21 cellular contexts compared by ENCODE assay signal in genomic region chr5:96258692-96259091, GRCh38.
A peak's percentile ranks its signal among the peaks of the same experiment; 100 is the strongest.
DNase-seq lines count a peak whose midpoint lies in the region; ATAC-seq and TF ChIP-seq lines count a peak whose summit lies in the region.
"Had no signal": no experiment of that assay in that cellular context is flagged by ENCODE, and none has a peak within 500 bp of the region (broad histone marks: within the 10 kb centered on the region; RNA-seq: fewer than 3 reads in every experiment).

No MANE protein-coding gene starts in this region.

- H3K9ac ChIP-seq in mammary epithelial cell (ENCODE audit: insufficient read depth, low read length) (no peak overlapping the region), mesenchymal stem cell (ENCODE audit: low read length) (peak overlapping the region; percentile 44)
- H3K9ac ChIP-seq: parathyroid adenoma had no signal

- H2BK15ac ChIP-seq in mesenchymal stem cell (ENCODE audit: low read depth, poor library complexity, severe bottlenecking): no peak overlapping the region

- dilution Hi-C loops in mammary epithelial cell (cut with HindIII; ENCODE audit: low sequenced_read_pairs): loop anchor here (5.0 to 10.0 kb wide), 2 partner anchors 106 to 304 kb away; no protein-coding TSS in a partner anchor

- no peak for ATAC-seq in HG03097 (IDR thresholded peaks at IDR 0.05; ENCODE audit: low FRiP score, unreplicated experiment)

- DNase-seq in CD14-positive monocyte (ENCODE audit: low spot score) (no peak), LHCN-M2 (ENCODE audit: low read depth) (peak; percentile 24), mammary epithelial cell (no peak), mesenchymal stem cell (no peak), NCI-H128 (lab: John Stamatoyannopoulos, UW; ENCODE audit: unreplicated experiment) (no peak), SK-N-DZ (ENCODE audit: low spot score) (no peak)
- no peak for DNase-seq in activated T-helper 1 cell treated with anti-CD3 and anti-CD28 coated beads, Interleukin-12 subunit alpha, Interleukin-12 subunit beta, Interleukin-2, Interleukin-4 antibody, amounts not matched to agents 30 ng/mL and 10 ng/mL and 1 ng/mL, durations not matched to agents 14 hours and 24 hours and 36 hours (ENCODE audit: low spot score)
- DNase-seq: activated CD4-positive, alpha-beta T cell treated with anti-CD3 and anti-CD28 coated beads for 1 hour; activated CD8-positive, alpha-beta memory T cell treated with anti-CD3 and anti-CD28 coated beads for 24 hours; naive thymus-derived CD4-positive, alpha-beta T cell; NCI-H1930; NCI-H2227 treated with DMSO at 0.1 percent for 48 hours; NCI-H748 treated with DMSO at 0.1 percent for 48 hours; right cardiac atrium; Right ventricle myocardium superior; stimulated activated CD8-positive, alpha-beta memory T cell treated with anti-CD3 and anti-CD28 coated beads, Interleukin-4, amount 100 ng/mL, for 48 hours; uterus had no signal

- H3K36me3 ChIP-seq in mammary epithelial cell (ENCODE audit: insufficient read depth, low read length) (no peaks in the 10 kb centered on the region), mesenchymal stem cell (ENCODE audit: control insufficient read depth in 1 of 2, insufficient read depth in 2 of 2, low read depth in 1 of 2, low read length in 2 of 2) (no peaks in the 10 kb centered on the region)
- H3K36me3 ChIP-seq: HAP-1, uterus had no signal

- no peak overlapping the region for H4K8ac ChIP-seq in mesenchymal stem cell (ENCODE audit: low read length)

- no peak overlapping the region for H4K91ac ChIP-seq in mesenchymal stem cell (ENCODE audit: low read length)

- in situ Hi-C loops in mammary epithelial cell (cut with MboI; ENCODE audit: low sequenced_read_pairs in 2 of 2): no loop called here

- no peak for TF ChIP-seq CTCF in CD14-positive monocyte (IDR thresholded peaks at IDR 0.05)
- no peak for TF ChIP-seq CTCF in mammary epithelial cell (conservative IDR thresholded peaks at IDR 0.05 in 1 of 2, IDR thresholded peaks at IDR 0.05 in 1 of 2; ENCODE audit: extremely low read depth in 1 of 2, insufficient read depth in 1 of 2, low read depth in 1 of 2, low read length in 2 of 2)

- no TSS peak for BruUV-seq in mammary epithelial cell (replicated peaks; lab: Mats Ljungman, UMichigan)

- H2AK5ac ChIP-seq in mesenchymal stem cell (ENCODE audit: low read length, severe bottlenecking): no peak overlapping the region

- H2BK5ac ChIP-seq in mesenchymal stem cell (ENCODE audit: low read depth, low read length, poor library complexity, severe bottlenecking): no peak overlapping the region

- H3K4me2 ChIP-seq in mammary epithelial cell (ENCODE audit: insufficient read depth, low read depth, low read length) (peak overlapping the region; percentile 58), mesenchymal stem cell (ENCODE audit: low read length, poor library complexity, severe bottlenecking) (no peak overlapping the region)

- H3K14ac ChIP-seq in mesenchymal stem cell (ENCODE audit: low read length in 2 of 2): no peak overlapping the region

- H3K4ac ChIP-seq in mesenchymal stem cell (ENCODE audit: low read depth in 1 of 2, low read length in 2 of 2): no peak overlapping the region

- H3K27me3 ChIP-seq in mammary epithelial cell (ENCODE audit: insufficient read depth, low read length) (no peaks in the 10 kb centered on the region), mesenchymal stem cell (ENCODE audit: control insufficient read depth in 1 of 2, insufficient read depth in 1 of 2, low read length in 2 of 2) (no peaks in the 10 kb centered on the region)
- H3K27me3 ChIP-seq: uterus had no signal

- no peak overlapping the region for H3K23ac ChIP-seq in mesenchymal stem cell (ENCODE audit: low read length in 2 of 2)

- peaks cover 0 to 6% (median 2%) of the 10 kb centered on the region in 7 donors for H3K9me3 Mint-ChIP-seq in CD14-positive monocyte
- no peaks in the 10 kb centered on the region for H3K9me3 Mint-ChIP-seq in activated T-helper 1 cell treated with anti-CD3 and anti-CD28 coated beads, Interleukin-12 subunit alpha, Interleukin-12 subunit beta, Interleukin-2, Interleukin-4 antibody, amounts not matched to agents 30 ng/mL and 10 ng/mL and 1 ng/mL, durations not matched to agents 14 hours and 24 hours and 36 hours
- H3K9me3 Mint-ChIP-seq: activated naive CD4-positive, alpha-beta T cell treated with anti-CD3 and anti-CD28 coated beads, Interleukin-2, amount 50 U/mL, for 24 hours; naive thymus-derived CD4-positive, alpha-beta T cell had no signal

- H3K4me3 Mint-ChIP-seq in CD14-positive monocyte: no peak overlapping the region
- H3K4me3 Mint-ChIP-seq in activated T-helper 1 cell treated with anti-CD3 and anti-CD28 coated beads, Interleukin-12 subunit alpha, Interleukin-12 subunit beta, Interleukin-2, Interleukin-4 antibody, amounts not matched to agents 30 ng/mL and 10 ng/mL and 1 ng/mL, durations not matched to agents 14 hours and 24 hours and 36 hours: no peak overlapping the region
- H3K4me3 Mint-ChIP-seq: activated naive CD4-positive, alpha-beta T cell treated with anti-CD3 and anti-CD28 coated beads, Interleukin-2, amount 50 U/mL, for 24 hours; naive thymus-derived CD4-positive, alpha-beta T cell had no signal

- no peaks in the 10 kb centered on the region for H3K79me1 ChIP-seq in mesenchymal stem cell (replicated peaks; ENCODE audit: low read length, poor library complexity, severe bottlenecking)

- peaks cover 0 to 2% (median 0%) of the 10 kb centered on the region in 3 donors for H3K27me3 Mint-ChIP-seq in CD14-positive monocyte (ENCODE audit: low read depth in 3 of 3)
- H3K27me3 Mint-ChIP-seq in activated T-helper 1 cell treated with anti-CD3 and anti-CD28 coated beads, Interleukin-12 subunit alpha, Interleukin-12 subunit beta, Interleukin-2, Interleukin-4 antibody, amounts not matched to agents 30 ng/mL and 10 ng/mL and 1 ng/mL, durations not matched to agents 14 hours and 24 hours and 36 hours (ENCODE audit: insufficient read depth): no peaks in the 10 kb centered on the region

- CTCF ChIA-PET in mammary epithelial cell (lab: Charles Lee; ENCODE audit: low non-redundant PET): interaction anchor here (0.6 kb wide), 1 partner anchor 228 kb away, joined by 5 read pairs; no protein-coding TSS in a partner anchor

- no peaks in the 10 kb centered on the region for H4K20me1 ChIP-seq in mammary epithelial cell (ENCODE audit: insufficient read depth, low read length)

- H3K79me2 ChIP-seq in mammary epithelial cell (ENCODE audit: insufficient read depth, low read length): no peaks in the 10 kb centered on the region
- H3K79me2 ChIP-seq: parathyroid adenoma had no signal

- H3K4me1 ChIP-seq in mammary epithelial cell (ENCODE audit: insufficient read depth, low read length): peaks cover 55% of the 10 kb centered on the region
- no peaks in the 10 kb centered on the region for H3K4me1 ChIP-seq in mesenchymal stem cell (ENCODE audit: control insufficient read depth, insufficient read depth, low read depth, low read length)
- H3K4me1 ChIP-seq: parathyroid adenoma, uterus had no signal

- no peak overlapping the region for H2BK120ac ChIP-seq in mesenchymal stem cell (ENCODE audit: low read depth, low read length)

- H3K4me3 ChIP-seq in mammary epithelial cell (replicated peaks in 1 of 3; ENCODE audit: insufficient read depth in 1 of 3, low read depth in 2 of 3, low read length in 3 of 3): no peak overlapping the region
- H3K4me3 ChIP-seq in mesenchymal stem cell (ENCODE audit: insufficient read depth in 1 of 2, low read depth in 1 of 2, low read length in 2 of 2): no peak overlapping the region
- H3K4me3 ChIP-seq: HAP-1, uterus had no signal

- no peaks in the 10 kb centered on the region for H3K36me3 Mint-ChIP-seq in CD14-positive monocyte
- no peaks in the 10 kb centered on the region for H3K36me3 Mint-ChIP-seq in activated T-helper 1 cell treated with anti-CD3 and anti-CD28 coated beads, Interleukin-12 subunit alpha, Interleukin-12 subunit beta, Interleukin-2, Interleukin-4 antibody, amounts not matched to agents 30 ng/mL and 10 ng/mL and 1 ng/mL, durations not matched to agents 14 hours and 24 hours and 36 hours (ENCODE audit: low read depth)
- H3K36me3 Mint-ChIP-seq: activated naive CD4-positive, alpha-beta T cell treated with anti-CD3 and anti-CD28 coated beads, Interleukin-2, amount 50 U/mL, for 24 hours had no signal

- peaks cover 33% of the 10 kb centered on the region for H3K4me1 Mint-ChIP-seq in CD14-positive monocyte
- H3K4me1 Mint-ChIP-seq in activated T-helper 1 cell treated with anti-CD3 and anti-CD28 coated beads, Interleukin-12 subunit alpha, Interleukin-12 subunit beta, Interleukin-2, Interleukin-4 antibody, amounts not matched to agents 30 ng/mL and 10 ng/mL and 1 ng/mL, durations not matched to agents 14 hours and 24 hours and 36 hours (ENCODE audit: low read depth): peaks cover 15% of the 10 kb centered on the region
- H3K4me1 Mint-ChIP-seq: activated naive CD4-positive, alpha-beta T cell treated with anti-CD3 and anti-CD28 coated beads, Interleukin-2, amount 50 U/mL, for 24 hours had no signal

- H3K9me3 ChIP-seq in mammary epithelial cell (replicated peaks; ENCODE audit: insufficient read depth, low read length) (no peaks in the 10 kb centered on the region), mesenchymal stem cell (ENCODE audit: control insufficient read depth, low read length) (no peaks in the 10 kb centered on the region)
- H3K9me3 ChIP-seq: HAP-1, uterus had no signal

- H3K27ac ChIP-seq in mammary epithelial cell (ENCODE audit: insufficient read depth, low read depth, low read length): peak overlapping the region; percentile 65
- no peak overlapping the region for H3K27ac ChIP-seq in mesenchymal stem cell (ENCODE audit: low read length, poor library complexity, severe bottlenecking)
- H3K27ac ChIP-seq: parathyroid adenoma, uterus had no signal

- peak overlapping the region in 6 of 7 donors; percentile 49 to 86 (median 76) for H3K27ac Mint-ChIP-seq in CD14-positive monocyte
- no peak overlapping the region for H3K27ac Mint-ChIP-seq in activated T-helper 1 cell treated with anti-CD3 and anti-CD28 coated beads, Interleukin-12 subunit alpha, Interleukin-12 subunit beta, Interleukin-2, Interleukin-4 antibody, amounts not matched to agents 30 ng/mL and 10 ng/mL and 1 ng/mL, durations not matched to agents 14 hours and 24 hours and 36 hours
- H3K27ac Mint-ChIP-seq: activated naive CD4-positive, alpha-beta T cell treated with anti-CD3 and anti-CD28 coated beads, Interleukin-2, amount 50 U/mL, for 24 hours; naive thymus-derived CD4-positive, alpha-beta T cell had no signal

- H3K18ac ChIP-seq in mesenchymal stem cell (ENCODE audit: low read depth in 1 of 2, low read length in 2 of 2): no peak overlapping the region

- intact Hi-C loops in CD14-positive monocyte (cut with micrococcal nuclease) (no loop called here), mammary epithelial cell (cut with micrococcal nuclease) (no loop called here)
- intact Hi-C loops in activated T-helper 1 cell treated with anti-CD3 and anti-CD28 coated beads, Interleukin-12 subunit alpha, Interleukin-12 subunit beta, Interleukin-2, Interleukin-4 antibody, amounts not matched to agents 30 ng/mL and 10 ng/mL and 1 ng/mL, durations not matched to agents 14 hours and 24 hours and 36 hours (cut with micrococcal nuclease): no loop called here

- no peak overlapping the region for H2AFZ ChIP-seq in mammary epithelial cell (ENCODE audit: low read depth, low read length)
- no peak overlapping the region for H2AFZ ChIP-seq in mesenchymal stem cell (ENCODE audit: low read depth, low read length)
- H2AFZ ChIP-seq: parathyroid adenoma had no signal

- H2BK12ac ChIP-seq in mesenchymal stem cell (ENCODE audit: low read length in 2 of 2): no peak overlapping the region
